Comparison of ENCODE assay signal across 21 cellular contexts in genomic region chr4:124650614-124651013, GRCh38.
"Had no signal": no experiment of that assay in that cellular context is flagged by ENCODE, and none has a peak within 500 bp of the region (broad histone marks: within the 10 kb centered on the region; RNA-seq: fewer than 3 reads in every experiment).

No MANE protein-coding gene starts in this region.

- H3K27me3 Mint-ChIP-seq: dendritic cell treated with granulocyte-macrophage colony-stimulating factor and Interleukin-4, amounts not matched to agents 40 ng/mL and 50 ng/mL, for 4 days; effector memory CD8-positive, alpha-beta T cell had no signal

- H3K9me3 ChIP-seq: gastroesophageal sphincter, neutrophil, sigmoid colon, upper lobe of left lung, uterus had no signal

- H3K27me3 ChIP-seq: esophagus squamous epithelium, gastroesophageal sphincter, neutrophil, sigmoid colon, stomach, upper lobe of left lung, uterus had no signal

- ATAC-seq: effector memory CD8-positive, alpha-beta T cell; gastroesophageal sphincter; left colon; naive thymus-derived CD4-positive, alpha-beta T cell had no signal

- H3K36me3 Mint-ChIP-seq: immature natural killer cell; naive thymus-derived CD4-positive, alpha-beta T cell had no signal

- DNase-seq: effector memory CD8-positive, alpha-beta T cell; esophagus squamous epithelium; foreskin fibroblast; glutamatergic neuron; immature natural killer cell; left colon; naive thymus-derived CD4-positive, alpha-beta T cell; nephron progenitor cell; sigmoid colon; stimulated activated CD4-positive, alpha-beta T cell treated with anti-CD3 and anti-CD28 coated beads, Interleukin-12 subunit alpha, Interleukin-12 subunit beta, amount 100 ng/mL, for 4 hours; stimulated activated naive CD4-positive, alpha-beta T cell; stomach; substantia nigra; uterus had no signal

- H3K4me1 ChIP-seq: esophagus squamous epithelium, gastroesophageal sphincter, sigmoid colon, stomach, upper lobe of left lung, uterus had no signal

- H3K4me3 ChIP-seq: esophagus squamous epithelium, gastroesophageal sphincter, sigmoid colon, skin epidermis, stomach, upper lobe of left lung, uterus had no signal

- H3K4me3 Mint-ChIP-seq: dendritic cell treated with granulocyte-macrophage colony-stimulating factor and Interleukin-4, amounts not matched to agents 40 ng/mL and 50 ng/mL, for 4 days; effector memory CD8-positive, alpha-beta T cell; immature natural killer cell; naive thymus-derived CD4-positive, alpha-beta T cell; nephron progenitor cell had no signal

- H3K27ac ChIP-seq: epithelial cell of prostate, esophagus squamous epithelium, gastroesophageal sphincter, neutrophil, sigmoid colon, skin epidermis, stomach, upper lobe of left lung, uterus had no signal

- H3K36me3 ChIP-seq: neutrophil, uterus had no signal

- H3K4me1 Mint-ChIP-seq: immature natural killer cell; naive thymus-derived CD4-positive, alpha-beta T cell; nephron progenitor cell had no signal

- H3K27ac Mint-ChIP-seq: dendritic cell treated with granulocyte-macrophage colony-stimulating factor and Interleukin-4, amounts not matched to agents 40 ng/mL and 50 ng/mL, for 4 days; effector memory CD8-positive, alpha-beta T cell; immature natural killer cell; naive thymus-derived CD4-positive, alpha-beta T cell had no signal

- FAIRE-seq: colon had no signal
